In the genomic region with DNA sequence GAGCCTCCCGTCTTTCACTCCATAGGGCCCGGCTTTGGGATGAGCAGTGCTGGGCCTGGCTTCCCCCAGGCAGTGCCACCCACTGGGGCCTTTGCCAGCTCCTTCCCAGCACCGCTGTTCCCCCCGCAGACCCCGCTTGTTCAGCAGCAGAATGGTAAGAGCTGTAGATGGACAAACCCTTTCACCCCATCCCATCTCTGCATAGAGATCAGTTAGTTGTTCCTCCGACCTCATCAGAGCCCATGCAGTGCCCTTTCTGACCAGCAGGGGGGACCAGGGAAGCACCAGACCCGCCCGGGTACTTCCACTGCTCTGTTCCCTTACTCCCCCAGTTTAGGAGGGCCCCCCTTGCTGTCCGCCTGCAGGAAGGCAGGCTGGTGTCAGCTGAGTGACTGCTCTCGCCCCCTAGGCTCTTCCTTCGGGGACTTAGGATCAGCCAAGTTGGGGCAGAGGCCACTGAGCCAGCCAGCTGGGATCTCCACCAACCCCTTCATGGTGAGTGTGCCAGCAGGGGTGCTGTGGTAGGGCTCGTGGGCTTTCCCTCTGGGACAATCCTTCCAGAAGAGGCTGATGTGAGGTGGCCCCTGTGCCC, we compare ENCODE assay signal across 1 cellular context.
TF ChIP-seq lines count a peak whose summit lies in the region.

No MANE protein-coding gene starts in this region.

TF ChIP-seq in HepG2, 621 proteins besides CTCF, POLR2A, EP300 and RAD21 (continued from another document):
- TF ChIP-seq, protein P1, sequence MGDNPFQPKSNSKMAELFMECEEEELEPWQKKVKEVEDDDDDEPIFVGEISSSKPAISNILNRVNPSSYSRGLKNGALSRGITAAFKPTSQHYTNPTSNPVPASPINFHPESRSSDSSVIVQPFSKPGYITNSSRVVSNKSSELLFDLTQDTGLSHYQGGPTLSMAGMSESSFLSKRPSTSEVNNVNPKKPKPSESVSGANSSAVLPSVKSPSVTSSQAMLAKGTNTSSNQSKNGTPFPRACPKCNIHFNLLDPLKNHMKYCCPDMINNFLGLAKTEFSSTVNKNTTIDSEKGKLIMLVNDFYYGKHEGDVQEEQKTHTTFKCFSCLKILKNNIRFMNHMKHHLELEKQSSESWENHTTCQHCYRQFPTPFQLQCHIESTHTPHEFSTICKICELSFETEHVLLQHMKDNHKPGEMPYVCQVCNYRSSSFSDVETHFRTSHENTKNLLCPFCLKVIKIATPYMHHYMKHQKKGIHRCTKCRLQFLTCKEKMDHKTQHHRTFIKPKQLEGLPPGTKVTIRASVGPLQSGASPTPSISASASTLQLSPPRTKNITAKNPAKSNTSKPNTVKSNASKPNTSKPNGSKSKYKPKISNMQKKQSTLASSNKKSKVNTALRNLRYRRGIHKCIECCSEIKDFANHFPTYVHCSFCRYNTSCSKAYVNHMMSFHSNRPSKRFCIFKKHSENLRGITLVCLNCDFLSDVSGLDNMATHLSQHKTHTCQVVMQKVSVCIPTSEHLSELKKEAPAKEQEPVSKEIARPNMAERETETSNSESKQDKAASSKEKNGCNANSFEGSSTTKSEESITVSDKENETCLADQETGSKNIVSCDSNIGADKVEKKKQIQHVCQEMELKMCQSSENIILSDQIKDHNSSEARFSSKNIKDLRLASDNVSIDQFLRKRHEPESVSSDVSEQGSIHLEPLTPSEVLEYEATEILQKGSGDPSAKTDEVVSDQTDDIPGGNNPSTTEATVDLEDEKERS (CRISPR knock-in tag; IDR thresholded peaks at IDR 0.05) = no peak
- TF ChIP-seq KAT8 (CRISPR knock-in tag; IDR thresholded peaks at IDR 0.05) (no peak), AKAP8 (CRISPR knock-in tag; IDR thresholded peaks at IDR 0.05) (peak; percentile 81), ZNF629 (CRISPR knock-in tag; conservative IDR thresholded peaks at IDR 0.05) (no peak), ZNF605 (CRISPR knock-in tag; IDR thresholded peaks at IDR 0.05) (peak; percentile 30; the same call in 1 of the 2 replicates), NFE2 (CRISPR knock-in tag; IDR thresholded peaks at IDR 0.05) (no peak), PCBP2 (optimal IDR thresholded peaks at IDR 0.05; ENCODE audit: low read depth, low read length, poor library complexity, severe bottlenecking) (no peak), NRL (CRISPR knock-in tag; IDR thresholded peaks at IDR 0.05; ENCODE audit: borderline replicate concordance) (no peak), ZMYM4 (CRISPR knock-in tag; IDR thresholded peaks at IDR 0.05) (no peak), NCOR1 (IDR thresholded peaks at IDR 0.05; ENCODE audit: borderline replicate concordance, low read length) (no peak), GPN1 (CRISPR knock-in tag; IDR thresholded peaks at IDR 0.05; ENCODE audit: borderline replicate concordance) (no peak), SMAD9 (CRISPR knock-in tag; IDR thresholded peaks at IDR 0.05) (no peak), NAIF1 (CRISPR knock-in tag; IDR thresholded peaks at IDR 0.05; ENCODE audit: borderline replicate concordance) (no peak), SNAPC2 (CRISPR knock-in tag; IDR thresholded peaks at IDR 0.05) (0 out of 2 replicates have a peak, but pooled peaks have one; percentile 31), BHLHE40 (IDR thresholded peaks at IDR 0.05; ENCODE audit: low read length) (no peak), ZNF292 (CRISPR knock-in tag; IDR thresholded peaks at IDR 0.05; ENCODE audit: borderline replicate concordance, low read depth) (no peak), ZNF234 (CRISPR knock-in tag; conservative IDR thresholded peaks at IDR 0.05) (no peak), HNRNPL (IDR thresholded peaks at IDR 0.05; ENCODE audit: low read depth, low read length) (0 out of 2 replicates have a peak, but pooled peaks have one; percentile 34), TP53 (CRISPR knock-in tag; conservative IDR thresholded peaks at IDR 0.05) (no peak), BORCS8-MEF2B (CRISPR knock-in tag; IDR thresholded peaks at IDR 0.05) (peak; percentile 62), RBAK (CRISPR knock-in tag; IDR thresholded peaks at IDR 0.05) (no peak), CC2D1A (CRISPR knock-in tag; IDR thresholded peaks at IDR 0.05) (no peak), FOXC1 (CRISPR knock-in tag; IDR thresholded peaks at IDR 0.05; ENCODE audit: borderline replicate concordance) (0 out of 2 replicates have a peak, but pooled peaks have one; percentile 50), ZSCAN31 (CRISPR knock-in tag; IDR thresholded peaks at IDR 0.05; ENCODE audit: low read depth) (no peak), ZNF331 (CRISPR knock-in tag; IDR thresholded peaks at IDR 0.05) (no peak)
- TF ChIP-seq, protein P2, sequence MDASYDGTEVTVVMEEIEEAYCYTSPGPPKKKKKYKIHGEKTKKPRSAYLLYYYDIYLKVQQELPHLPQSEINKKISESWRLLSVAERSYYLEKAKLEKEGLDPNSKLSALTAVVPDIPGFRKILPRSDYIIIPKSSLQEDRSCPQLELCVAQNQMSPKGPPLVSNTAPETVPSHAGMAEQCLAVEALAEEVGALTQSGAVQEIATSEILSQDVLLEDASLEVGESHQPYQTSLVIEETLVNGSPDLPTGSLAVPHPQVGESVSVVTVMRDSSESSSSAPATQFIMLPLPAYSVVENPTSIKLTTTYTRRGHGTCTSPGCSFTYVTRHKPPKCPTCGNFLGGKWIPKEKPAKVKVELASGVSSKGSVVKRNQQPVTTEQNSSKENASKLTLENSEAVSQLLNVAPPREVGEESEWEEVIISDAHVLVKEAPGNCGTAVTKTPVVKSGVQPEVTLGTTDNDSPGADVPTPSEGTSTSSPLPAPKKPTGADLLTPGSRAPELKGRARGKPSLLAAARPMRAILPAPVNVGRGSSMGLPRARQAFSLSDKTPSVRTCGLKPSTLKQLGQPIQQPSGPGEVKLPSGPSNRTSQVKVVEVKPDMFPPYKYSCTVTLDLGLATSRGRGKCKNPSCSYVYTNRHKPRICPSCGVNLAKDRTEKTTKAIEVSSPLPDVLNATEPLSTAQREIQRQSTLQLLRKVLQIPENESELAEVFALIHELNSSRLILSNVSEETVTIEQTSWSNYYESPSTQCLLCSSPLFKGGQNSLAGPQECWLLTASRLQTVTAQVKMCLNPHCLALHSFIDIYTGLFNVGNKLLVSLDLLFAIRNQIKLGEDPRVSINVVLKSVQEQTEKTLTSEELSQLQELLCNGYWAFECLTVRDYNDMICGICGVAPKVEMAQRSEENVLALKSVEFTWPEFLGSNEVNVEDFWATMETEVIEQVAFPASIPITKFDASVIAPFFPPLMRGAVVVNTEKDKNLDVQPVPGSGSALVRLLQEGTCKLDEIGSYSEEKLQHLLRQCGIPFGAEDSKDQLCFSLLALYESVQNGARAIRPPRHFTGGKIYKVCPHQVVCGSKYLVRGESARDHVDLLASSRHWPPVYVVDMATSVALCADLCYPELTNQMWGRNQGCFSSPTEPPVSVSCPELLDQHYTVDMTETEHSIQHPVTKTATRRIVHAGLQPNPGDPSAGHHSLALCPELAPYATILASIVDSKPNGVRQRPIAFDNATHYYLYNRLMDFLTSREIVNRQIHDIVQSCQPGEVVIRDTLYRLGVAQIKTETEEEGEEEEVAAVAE (CRISPR knock-in tag; IDR thresholded peaks at IDR 0.05; ENCODE audit: borderline replicate concordance) = no peak
- TF ChIP-seq, protein P3, sequence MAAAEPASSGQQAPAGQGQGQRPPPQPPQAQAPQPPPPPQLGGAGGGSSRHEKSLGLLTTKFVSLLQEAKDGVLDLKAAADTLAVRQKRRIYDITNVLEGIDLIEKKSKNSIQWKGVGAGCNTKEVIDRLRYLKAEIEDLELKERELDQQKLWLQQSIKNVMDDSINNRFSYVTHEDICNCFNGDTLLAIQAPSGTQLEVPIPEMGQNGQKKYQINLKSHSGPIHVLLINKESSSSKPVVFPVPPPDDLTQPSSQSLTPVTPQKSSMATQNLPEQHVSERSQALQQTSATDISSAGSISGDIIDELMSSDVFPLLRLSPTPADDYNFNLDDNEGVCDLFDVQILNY (CRISPR knock-in tag; conservative IDR thresholded peaks at IDR 0.05) = no peak
- TF ChIP-seq, protein P4, sequence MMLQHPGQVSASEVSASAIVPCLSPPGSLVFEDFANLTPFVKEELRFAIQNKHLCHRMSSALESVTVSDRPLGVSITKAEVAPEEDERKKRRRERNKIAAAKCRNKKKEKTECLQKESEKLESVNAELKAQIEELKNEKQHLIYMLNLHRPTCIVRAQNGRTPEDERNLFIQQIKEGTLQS (CRISPR knock-in tag; IDR thresholded peaks at IDR 0.05) = no peak
- TF ChIP-seq, protein P5, sequence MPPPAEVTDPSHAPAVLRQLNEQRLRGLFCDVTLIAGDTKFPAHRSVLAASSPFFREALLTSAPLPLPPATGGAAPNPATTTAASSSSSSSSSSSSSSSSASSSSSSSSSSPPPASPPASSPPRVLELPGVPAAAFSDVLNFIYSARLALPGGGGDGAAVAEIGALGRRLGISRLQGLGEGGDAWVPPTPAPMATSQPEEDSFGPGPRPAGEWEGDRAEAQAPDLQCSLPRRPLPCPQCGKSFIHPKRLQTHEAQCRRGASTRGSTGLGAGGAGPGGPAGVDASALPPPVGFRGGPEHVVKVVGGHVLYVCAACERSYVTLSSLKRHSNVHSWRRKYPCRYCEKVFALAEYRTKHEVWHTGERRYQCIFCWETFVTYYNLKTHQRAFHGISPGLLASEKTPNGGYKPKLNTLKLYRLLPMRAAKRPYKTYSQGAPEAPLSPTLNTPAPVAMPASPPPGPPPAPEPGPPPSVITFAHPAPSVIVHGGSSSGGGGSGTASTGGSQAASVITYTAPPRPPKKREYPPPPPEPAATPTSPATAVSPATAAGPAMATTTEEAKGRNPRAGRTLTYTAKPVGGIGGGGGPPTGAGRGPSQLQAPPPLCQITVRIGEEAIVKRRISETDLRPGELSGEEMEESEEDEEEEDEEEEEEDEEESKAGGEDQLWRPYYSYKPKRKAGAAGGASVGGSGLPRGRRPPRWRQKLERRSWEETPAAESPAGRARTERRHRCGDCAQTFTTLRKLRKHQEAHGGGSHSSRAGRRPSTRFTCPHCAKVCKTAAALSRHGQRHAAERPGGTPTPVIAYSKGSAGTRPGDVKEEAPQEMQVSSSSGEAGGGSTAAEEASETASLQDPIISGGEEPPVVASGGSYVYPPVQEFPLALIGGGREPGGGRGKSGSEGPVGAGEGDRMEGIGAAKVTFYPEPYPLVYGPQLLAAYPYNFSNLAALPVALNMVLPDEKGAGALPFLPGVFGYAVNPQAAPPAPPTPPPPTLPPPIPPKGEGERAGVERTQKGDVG (CRISPR knock-in tag; IDR thresholded peaks at IDR 0.05; ENCODE audit: borderline replicate concordance) = no peak
- TF ChIP-seq, protein P6, sequence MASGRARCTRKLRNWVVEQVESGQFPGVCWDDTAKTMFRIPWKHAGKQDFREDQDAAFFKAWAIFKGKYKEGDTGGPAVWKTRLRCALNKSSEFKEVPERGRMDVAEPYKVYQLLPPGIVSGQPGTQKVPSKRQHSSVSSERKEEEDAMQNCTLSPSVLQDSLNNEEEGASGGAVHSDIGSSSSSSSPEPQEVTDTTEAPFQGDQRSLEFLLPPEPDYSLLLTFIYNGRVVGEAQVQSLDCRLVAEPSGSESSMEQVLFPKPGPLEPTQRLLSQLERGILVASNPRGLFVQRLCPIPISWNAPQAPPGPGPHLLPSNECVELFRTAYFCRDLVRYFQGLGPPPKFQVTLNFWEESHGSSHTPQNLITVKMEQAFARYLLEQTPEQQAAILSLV (CRISPR knock-in tag; IDR thresholded peaks at IDR 0.05; ENCODE audit: borderline replicate concordance) = peak; percentile 60; the same call in 1 of the 2 replicates
- TF ChIP-seq, protein P7, sequence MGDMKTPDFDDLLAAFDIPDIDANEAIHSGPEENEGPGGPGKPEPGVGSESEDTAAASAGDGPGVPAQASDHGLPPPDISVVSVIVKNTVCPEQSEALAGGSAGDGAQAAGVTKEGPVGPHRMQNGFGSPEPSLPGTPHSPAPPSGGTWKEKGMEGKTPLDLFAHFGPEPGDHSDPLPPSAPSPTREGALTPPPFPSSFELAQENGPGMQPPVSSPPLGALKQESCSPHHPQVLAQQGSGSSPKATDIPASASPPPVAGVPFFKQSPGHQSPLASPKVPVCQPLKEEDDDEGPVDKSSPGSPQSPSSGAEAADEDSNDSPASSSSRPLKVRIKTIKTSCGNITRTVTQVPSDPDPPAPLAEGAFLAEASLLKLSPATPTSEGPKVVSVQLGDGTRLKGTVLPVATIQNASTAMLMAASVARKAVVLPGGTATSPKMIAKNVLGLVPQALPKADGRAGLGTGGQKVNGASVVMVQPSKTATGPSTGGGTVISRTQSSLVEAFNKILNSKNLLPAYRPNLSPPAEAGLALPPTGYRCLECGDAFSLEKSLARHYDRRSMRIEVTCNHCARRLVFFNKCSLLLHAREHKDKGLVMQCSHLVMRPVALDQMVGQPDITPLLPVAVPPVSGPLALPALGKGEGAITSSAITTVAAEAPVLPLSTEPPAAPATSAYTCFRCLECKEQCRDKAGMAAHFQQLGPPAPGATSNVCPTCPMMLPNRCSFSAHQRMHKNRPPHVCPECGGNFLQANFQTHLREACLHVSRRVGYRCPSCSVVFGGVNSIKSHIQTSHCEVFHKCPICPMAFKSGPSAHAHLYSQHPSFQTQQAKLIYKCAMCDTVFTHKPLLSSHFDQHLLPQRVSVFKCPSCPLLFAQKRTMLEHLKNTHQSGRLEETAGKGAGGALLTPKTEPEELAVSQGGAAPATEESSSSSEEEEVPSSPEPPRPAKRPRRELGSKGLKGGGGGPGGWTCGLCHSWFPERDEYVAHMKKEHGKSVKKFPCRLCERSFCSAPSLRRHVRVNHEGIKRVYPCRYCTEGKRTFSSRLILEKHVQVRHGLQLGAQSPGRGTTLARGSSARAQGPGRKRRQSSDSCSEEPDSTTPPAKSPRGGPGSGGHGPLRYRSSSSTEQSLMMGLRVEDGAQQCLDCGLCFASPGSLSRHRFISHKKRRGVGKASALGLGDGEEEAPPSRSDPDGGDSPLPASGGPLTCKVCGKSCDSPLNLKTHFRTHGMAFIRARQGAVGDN (CRISPR knock-in tag; IDR thresholded peaks at IDR 0.05) = peak; percentile 56; the same call in 1 of the 2 replicates
- TF ChIP-seq, protein P8, sequence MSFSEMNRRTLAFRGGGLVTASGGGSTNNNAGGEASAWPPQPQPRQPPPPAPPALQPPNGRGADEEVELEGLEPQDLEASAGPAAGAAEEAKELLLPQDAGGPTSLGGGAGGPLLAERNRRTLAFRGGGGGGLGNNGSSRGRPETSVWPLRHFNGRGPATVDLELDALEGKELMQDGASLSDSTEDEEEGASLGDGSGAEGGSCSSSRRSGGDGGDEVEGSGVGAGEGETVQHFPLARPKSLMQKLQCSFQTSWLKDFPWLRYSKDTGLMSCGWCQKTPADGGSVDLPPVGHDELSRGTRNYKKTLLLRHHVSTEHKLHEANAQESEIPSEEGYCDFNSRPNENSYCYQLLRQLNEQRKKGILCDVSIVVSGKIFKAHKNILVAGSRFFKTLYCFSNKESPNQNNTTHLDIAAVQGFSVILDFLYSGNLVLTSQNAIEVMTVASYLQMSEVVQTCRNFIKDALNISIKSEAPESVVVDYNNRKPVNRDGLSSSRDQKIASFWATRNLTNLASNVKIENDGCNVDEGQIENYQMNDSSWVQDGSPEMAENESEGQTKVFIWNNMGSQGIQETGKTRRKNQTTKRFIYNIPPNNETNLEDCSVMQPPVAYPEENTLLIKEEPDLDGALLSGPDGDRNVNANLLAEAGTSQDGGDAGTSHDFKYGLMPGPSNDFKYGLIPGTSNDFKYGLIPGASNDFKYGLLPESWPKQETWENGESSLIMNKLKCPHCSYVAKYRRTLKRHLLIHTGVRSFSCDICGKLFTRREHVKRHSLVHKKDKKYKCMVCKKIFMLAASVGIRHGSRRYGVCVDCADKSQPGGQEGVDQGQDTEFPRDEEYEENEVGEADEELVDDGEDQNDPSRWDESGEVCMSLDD (CRISPR knock-in tag; IDR thresholded peaks at IDR 0.05; ENCODE audit: borderline replicate concordance) = 0 out of 2 replicates have a peak, but pooled peaks have one; percentile 35
